In genomic region chr5:7606840-7607453, GRCh38 we compare ENCODE assay signal across 24 cellular contexts.
DNase-seq lines count a peak whose midpoint lies in the region; ATAC-seq and TF ChIP-seq lines count a peak whose summit lies in the region.
"Had no signal": no experiment of that assay in that cellular context is flagged by ENCODE, and none has a peak within 500 bp of the region (broad histone marks: within the 10 kb centered on the region; RNA-seq: fewer than 3 reads in every experiment).

No MANE protein-coding gene starts in this region.

- peak; percentile 41 for DNase-seq in A172 (ENCODE audit: low spot score)
- DNase-seq in endodermal cell = peak; percentile 66
- peak; percentile 22 for DNase-seq in iPS-NIHi11 (ENCODE audit: low spot score)
- no peak for DNase-seq in activated CD8-positive, alpha-beta memory T cell treated with anti-CD3 and anti-CD28 coated beads, Interleukin-2, amount 50 U/mL, for 48 hours
- DNase-seq in activated CD4-positive, alpha-beta T cell treated with anti-CD3 and anti-CD28 coated beads, Interleukin-2, amount 10 ng/mL, durations not matched to agents 24 days and 14 days = no peak
- no peak for DNase-seq in dedifferentiated amniotic fluid mesenchymal stem cell (ENCODE audit: extremely low spot score)
- DNase-seq: 8988T; CD4-positive, CD25-positive, alpha-beta regulatory T cell; COR-L47; GF-D8; KG1; NCI-H1417; NCI-H187; NCI-H2107; NCI-H2227 treated with DMSO at 0.1 percent for 48 hours; NCI-H510A treated with DMSO at 0.1 percent for 48 hours; NCI-H82; SHP77 had no signal

- H3K27ac Mint-ChIP-seq in endodermal cell = peak overlapping the region; percentile 86
- H3K27ac Mint-ChIP-seq in activated CD4-positive, alpha-beta T cell treated with anti-CD3 and anti-CD28 coated beads, Interleukin-2, amount 10 ng/mL, durations not matched to agents 24 days and 14 days = no peak overlapping the region
- no peak overlapping the region for H3K27ac Mint-ChIP-seq in activated T-helper 17 cell treated with anti-CD3 and anti-CD28 coated beads, Interleukin-2, amount 50 U/mL, for 72 hours
- H3K27ac Mint-ChIP-seq: B cell; CD4-positive, CD25-positive, alpha-beta regulatory T cell had no signal

- H3K9me3 ChIP-seq in HUES48 (ENCODE audit: control insufficient read depth, insufficient read depth, low read length) (no peaks in the 10 kb centered on the region), endodermal cell (ENCODE audit: control insufficient read depth, low read length) (no peaks in the 10 kb centered on the region)

- H3K4me1 Mint-ChIP-seq in endodermal cell = peaks cover 23% of the 10 kb centered on the region
- no peaks in the 10 kb centered on the region for H3K4me1 Mint-ChIP-seq in activated CD4-positive, alpha-beta T cell treated with anti-CD3 and anti-CD28 coated beads, Interleukin-2, amount 10 ng/mL, durations not matched to agents 24 days and 14 days
- H3K4me1 Mint-ChIP-seq in activated T-helper 17 cell treated with anti-CD3 and anti-CD28 coated beads, Interleukin-2, amount 50 U/mL, for 72 hours = no peaks in the 10 kb centered on the region
- H3K4me1 Mint-ChIP-seq: B cell; CD4-positive, CD25-positive, alpha-beta regulatory T cell had no signal

- peaks cover 5% of the 10 kb centered on the region for H3K9me3 Mint-ChIP-seq in endodermal cell
- H3K9me3 Mint-ChIP-seq in activated CD4-positive, alpha-beta T cell treated with anti-CD3 and anti-CD28 coated beads, Interleukin-2, amount 10 ng/mL, durations not matched to agents 24 days and 14 days = peaks cover 7% of the 10 kb centered on the region
- no peaks in the 10 kb centered on the region for H3K9me3 Mint-ChIP-seq in activated T-helper 17 cell treated with anti-CD3 and anti-CD28 coated beads, Interleukin-2, amount 50 U/mL, for 72 hours

- H3K4me1 ChIP-seq in HUES48 (ENCODE audit: control insufficient read depth, insufficient read depth, low read length) = peaks cover 41% of the 10 kb centered on the region
- H3K4me1 ChIP-seq in endodermal cell (ENCODE audit: control insufficient read depth, insufficient read depth, low read length) = peaks cover 15% of the 10 kb centered on the region

- no peak for TF ChIP-seq CTCF in endodermal cell (conservative IDR thresholded peaks at IDR 0.05)

- H3K27me3 ChIP-seq in HUES48 (ENCODE audit: control insufficient read depth, insufficient read depth, low read length) = no peaks in the 10 kb centered on the region
- no peaks in the 10 kb centered on the region for H3K27me3 ChIP-seq in endodermal cell (ENCODE audit: control insufficient read depth, insufficient read depth, low read length, poor library complexity, severe bottlenecking)

- 56 to 62% methylated on average over 1 to 3 of the region's 3 CpGs for WGBS in endodermal cell (ENCODE audit: insufficient coverage in 1 of 2, insufficient read length in 1 of 2), 2 experiments

- peak overlapping the region; percentile 91 for H3K27ac ChIP-seq in HUES48 (ENCODE audit: low read depth, low read length)
- no peak overlapping the region for H3K27ac ChIP-seq in endodermal cell (ENCODE audit: low read depth, low read length)
- H3K27ac ChIP-seq: SK-N-MC had no signal

- ATAC-seq in activated T-helper 17 cell treated with anti-CD3 and anti-CD28 coated beads, Interleukin-2, amount 50 U/mL, for 72 hours (replicated peaks) = no peak
- ATAC-seq: GM12878, HepG2 had no signal

- H3K4me3 ChIP-seq in HUES48 (ENCODE audit: low read depth, low read length) = no peak overlapping the region
- no peak overlapping the region for H3K4me3 ChIP-seq in endodermal cell (ENCODE audit: low read length)
- H3K4me3 ChIP-seq: GM12878, SK-N-MC had no signal

- H3K36me3 ChIP-seq in HUES48 (ENCODE audit: control insufficient read depth, insufficient read depth, low read length) (no peaks in the 10 kb centered on the region), endodermal cell (ENCODE audit: control insufficient read depth, insufficient read depth, low read length) (no peaks in the 10 kb centered on the region)

- no peak overlapping the region for H3K4me3 Mint-ChIP-seq in endodermal cell
- H3K4me3 Mint-ChIP-seq in activated CD4-positive, alpha-beta T cell treated with anti-CD3 and anti-CD28 coated beads, Interleukin-2, amount 10 ng/mL, durations not matched to agents 24 days and 14 days = no peak overlapping the region
- H3K4me3 Mint-ChIP-seq in activated T-helper 17 cell treated with anti-CD3 and anti-CD28 coated beads, Interleukin-2, amount 50 U/mL, for 72 hours = no peak overlapping the region
- H3K4me3 Mint-ChIP-seq: B cell; CD4-positive, CD25-positive, alpha-beta regulatory T cell had no signal

- peaks cover 16% of the 10 kb centered on the region for H3K36me3 Mint-ChIP-seq in endodermal cell (ENCODE audit: low read depth)
- H3K36me3 Mint-ChIP-seq in activated CD4-positive, alpha-beta T cell treated with anti-CD3 and anti-CD28 coated beads, Interleukin-2, amount 10 ng/mL, durations not matched to agents 24 days and 14 days (ENCODE audit: low read depth) = no peaks in the 10 kb centered on the region
- no peaks in the 10 kb centered on the region for H3K36me3 Mint-ChIP-seq in activated T-helper 17 cell treated with anti-CD3 and anti-CD28 coated beads, Interleukin-2, amount 50 U/mL, for 72 hours (ENCODE audit: low read depth)
- H3K36me3 Mint-ChIP-seq: CD4-positive, CD25-positive, alpha-beta regulatory T cell had no signal

- H3K9ac ChIP-seq in HUES48 (ENCODE audit: low read depth, low read length) (peak overlapping the region; percentile 49), endodermal cell (ENCODE audit: extremely low read depth, low read length, poor library complexity, severe bottlenecking) (no peak overlapping the region)

- intact Hi-C loops in activated CD4-positive, alpha-beta T cell treated with anti-CD3 and anti-CD28 coated beads, Interleukin-2, amount 10 ng/mL, durations not matched to agents 24 days and 14 days (cut with micrococcal nuclease) = no loop called here

- no peaks in the 10 kb centered on the region for H3K27me3 Mint-ChIP-seq in endodermal cell (ENCODE audit: insufficient read depth)
- H3K27me3 Mint-ChIP-seq in activated CD4-positive, alpha-beta T cell treated with anti-CD3 and anti-CD28 coated beads, Interleukin-2, amount 10 ng/mL, durations not matched to agents 24 days and 14 days = no peaks in the 10 kb centered on the region
- H3K27me3 Mint-ChIP-seq in activated T-helper 17 cell treated with anti-CD3 and anti-CD28 coated beads, Interleukin-2, amount 50 U/mL, for 72 hours = peaks cover 8% of the 10 kb centered on the region
- H3K27me3 Mint-ChIP-seq: B cell; CD4-positive, CD25-positive, alpha-beta regulatory T cell had no signal

Comparison
In these comparisons a context has a peak if more than half of its experiments do, and no peak if none do; other contexts are left out.
1. DNase-seq: peak in A172 (single experiment), endodermal cell (single experiment) and iPS-NIHi11 (single experiment); none in activated CD8-positive, alpha-beta memory T cell treated with anti-CD3 and anti-CD28 coated beads, Interleukin-2, amount 50 U/mL, for 48 hours (single experiment), activated CD4-positive, alpha-beta T cell treated with anti-CD3 and anti-CD28 coated beads, Interleukin-2, amount 10 ng/mL, durations not matched to agents 24 days and 14 days (single experiment) and dedifferentiated amniotic fluid mesenchymal stem cell (single experiment).